In genomic region chr6:31831350-31832215, GRCh38 we compare ENCODE assay signal across 10 cellular contexts. TPM values are rescaled to one million over a fixed set of nuclear protein-coding genes. Genes with fewer than 3 reads are reported as not detected.
DNase-seq lines count a peak whose midpoint lies in the region; ATAC-seq, FAIRE-seq and TF ChIP-seq lines count a peak whose summit lies in the region.
"Had no signal": no experiment of that assay in that cellular context is flagged by ENCODE, and none has a peak within 500 bp of the region (broad histone marks: within the 10 kb centered on the region; RNA-seq: fewer than 3 reads in every experiment).

No MANE protein-coding gene starts in this region.

- ATAC-seq in K562 (no peak), HG03354 (IDR thresholded peaks at IDR 0.05; ENCODE audit: poor library complexity, severe bottlenecking, unreplicated experiment) (no peak)
- ATAC-seq: left colon had no signal

- H3K9ac ChIP-seq in HUES64 (ENCODE audit: low read depth, low read length) (no peak overlapping the region), K562 (ENCODE audit: insufficient read depth in 1 of 2, low read depth in 2 of 2, low read length in 2 of 2) (peak overlapping the region; percentile 70 to 85), muscle layer of colon (ENCODE audit: low read length) (peak overlapping the region; percentile 82)

- 95% methylated on average over 14 of the region's 15 CpGs for WGBS in HUES64
- WGBS in K562 (ENCODE audit: insufficient coverage, low coverage, missing lambda C conversion rate) = 10% methylated on average over 15 of the region's 15 CpGs

- no peak for FAIRE-seq in K562 (lab: Jason Lieb, UNC)

- H3K4me1 ChIP-seq in HUES64 (ENCODE audit: insufficient read depth, low read length) (no peaks in the 10 kb centered on the region), K562 (replicated peaks in 1 of 2; ENCODE audit: control insufficient read depth in 2 of 2, insufficient read depth in 2 of 2, low read length in 2 of 2) (peaks cover 25 to 44% of the 10 kb centered on the region in 2 experiments), muscle layer of colon (ENCODE audit: insufficient read depth, low read length) (peaks cover 30% of the 10 kb centered on the region)

- H3K36me3 ChIP-seq in HUES64 (ENCODE audit: insufficient read depth, low read length) (peaks cover 11% of the 10 kb centered on the region), K562 (ENCODE audit: control insufficient read depth, insufficient read depth, low read length) (peaks cover 35% of the 10 kb centered on the region), muscle layer of colon (ENCODE audit: insufficient read depth, low read length) (no peaks in the 10 kb centered on the region)

- CTCF ChIA-PET in AG04449 (lab: Yijun Ruan, JAX) (interaction anchor here (0.9 to 5.1 kb wide), 8 partner anchors 33 to 152 kb away, joined by 3 to 60 read pairs (median 9); partner anchors contain the start of genes DDAH2 and LY6G5C), K562 (lab: Yijun Ruan, JAX; ENCODE audit: low intra/inter-chr PET ratio) (interaction anchor here (1.9 to 2.8 kb wide), 2 partner anchors 36 to 59 kb away, joined by 10 to 24 read pairs; partner anchors contain the start of gene VARS1)

- no peaks in the 10 kb centered on the region for H3K9me3 ChIP-seq in HUES64 (ENCODE audit: insufficient read depth, low read depth, low read length)
- no peaks in the 10 kb centered on the region; the same call in 1 of the 2 replicates for H3K9me3 ChIP-seq in K562 (replicated peaks; ENCODE audit: control insufficient read depth, insufficient read depth, low read depth, low read length)
- H3K9me3 ChIP-seq in muscle layer of colon (ENCODE audit: low read length) = no peaks in the 10 kb centered on the region

- POLR2A ChIA-PET in AG04449 (lab: Yijun Ruan, JAX) = interaction anchor here (0.5 to 1.8 kb wide), 3 partner anchors 79 to 146 kb away, joined by 3 to 14 read pairs (median 3); partner anchors contain the start of gene DDAH2
- POLR2A ChIA-PET in K562 (lab: Yijun Ruan, JAX) = interaction anchor here (0.6 to 13.1 kb wide), 38 partner anchors 10 to 500 kb away, joined by 3 to 229 read pairs (median 4); partner anchors contain the start of genes BAG6, C6orf47, CLIC1 and DDAH2

- intact Hi-C loops in K562 (cut with micrococcal nuclease) (loop anchor here (2.0 kb wide), 1 partner anchor 141 kb away; no protein-coding TSS in a partner anchor), posterior vena cava (cut with DNase I) (loop anchor here (5.0 to 10.0 kb wide), 3 partner anchors 64 to 149 kb away; partner anchors contain the start of gene LY6G5C (in 2 of the 2))

- no peak for TF ChIP-seq POLR2A in K562 (conservative IDR thresholded peaks at IDR 0.05)

- H4K20me1 ChIP-seq in K562 (replicated peaks; ENCODE audit: control insufficient read depth, insufficient read depth, low read length) = peaks cover 7% of the 10 kb centered on the region; the same call in 1 of the 2 replicates

- TF ChIP-seq EP300 in K562 (IDR thresholded peaks at IDR 0.05; ENCODE audit: low read length) = 0 out of 2 replicates have a peak, but pooled peaks have one; percentile 28

- TF ChIP-seq CTCF in AG04449 (IDR thresholded peaks at IDR 0.05; ENCODE audit: insufficient read depth, low read length, missing control alignments) (no peak), K562 (IDR thresholded peaks at IDR 0.05 in 2 of 3, conservative IDR thresholded peaks at IDR 0.05 in 1 of 3; ENCODE audit: insufficient read depth in 2 of 3, low read depth in 1 of 3, low read length in 3 of 3) (no peak)

- DNase-seq in AG04449 (ENCODE audit: low read depth, low spot score) (no peak), K562 (ENCODE audit: extremely low read depth in 1 of 4, low spot score in 3 of 4) (peak in 1 of 4 experiments; percentile 65), AG08395 (ENCODE audit: low spot score) (no peak), activated gamma-delta T cell (lab: John Stamatoyannopoulos, UW) (no peak), posterior vena cava (ENCODE audit: low spot score) (no peak)
- DNase-seq: activated CD8-positive, alpha-beta memory T cell treated with anti-CD3 and anti-CD28 coated beads for 24 hours; left colon had no signal

- peaks cover 69% of the 10 kb centered on the region for H3K79me2 ChIP-seq in K562 (ENCODE audit: control insufficient read depth, insufficient read depth, low read length)

- H3K9me1 ChIP-seq in K562 (ENCODE audit: control insufficient read depth, insufficient read depth, low read length) = no peaks in the 10 kb centered on the region

- H3K27ac ChIP-seq in HUES64 (ENCODE audit: low read depth, low read length) = no peak overlapping the region
- H3K27ac ChIP-seq in K562 (ENCODE audit: extremely low read depth, low read depth, low read length) = peak overlapping the region; percentile 66
- peak overlapping the region; percentile 85 for H3K27ac ChIP-seq in muscle layer of colon (ENCODE audit: low read depth, low read length)

- no peak overlapping the region for H2AFZ ChIP-seq in K562 (ENCODE audit: low read depth, low read length)

- peak overlapping the region; percentile 77 for H3K4me2 ChIP-seq in K562 (ENCODE audit: insufficient read depth, low read length)

- TF ChIP-seq RAD21 in K562 (CRISPR knock-in tag; conservative IDR thresholded peaks at IDR 0.05 in 1 of 2, IDR thresholded peaks at IDR 0.05 in 1 of 2) = peak in 1 of 2 experiments; percentile 5; a peak in 1 of 4 replicates

- H3K27me3 ChIP-seq in HUES64 (ENCODE audit: insufficient read depth, low read length) (no peaks in the 10 kb centered on the region), K562 (ENCODE audit: control insufficient read depth in 2 of 2, insufficient read depth in 2 of 2, low read length in 2 of 2) (no peaks in the 10 kb centered on the region), muscle layer of colon (ENCODE audit: control insufficient read depth in 1 of 2, insufficient read depth in 2 of 2, low read length in 2 of 2) (no peaks in the 10 kb centered on the region)

- H3K4me3 ChIP-seq in AG04449 (ENCODE audit: low read depth, low read length) (peak overlapping the region; percentile 71; the same call in 1 of the 2 replicates), HUES64 (ENCODE audit: low read length) (peak overlapping the region; percentile 67; the same call in 1 of the 2 replicates), K562 (peak overlapping the region; percentile 52), muscle layer of colon (ENCODE audit: low read depth in 1 of 2, low read length in 2 of 2) (peak overlapping the region; percentile 71 to 80)

- in situ Hi-C loops in K562 (cut with MboI) = no loop called here

- BruUV-seq in K562 (replicated peaks; lab: Mats Ljungman, UMichigan) = no TSS peak

RNA-seq across cellular contexts. Expression of gene HSPA1B, which starts 4.0 kb away (rescaled TPM):
- polyA plus RNA-seq in HUES64 (2013, experiment 1 of 2) = 31.2 TPM
- 31.6 TPM for polyA plus RNA-seq in HUES64 (2013, experiment 2 of 2)
- 76.7 and 167 TPM in 2 replicates for total RNA-seq in K562 (2011; cell fraction: chromatin; rRNA removed; ENCODE audit: low replicate concordance)
- total RNA-seq in K562 (2011; cell fraction: nucleolus; rRNA removed) = 343 and 450 TPM in 2 replicates
- total RNA-seq in K562 (2011; cell fraction: nucleoplasm; rRNA removed) = 165 and 255 TPM in 2 replicates
- 197 and 320 TPM in 2 replicates for total RNA-seq in K562 (2014; rRNA removed)
- total RNA-seq in K562 (2014; rRNA removed; fragmentation: Illumina TruSeq; extraction: Trizol) = 24.2 and 51.2 TPM in 2 replicates
- 164 and 185 TPM in 2 replicates for total RNA-seq in K562 (2015; rRNA removed; fragmentation: Illumina TruSeq; extraction: Trizol)
- total RNA-seq in K562 (2021) = 227 and 299 TPM in 2 replicates
- polyA plus RNA-seq in K562 (2011; rRNA removed) = 35.3 and 91.9 TPM in 2 replicates
- 65.1 and 127 TPM in 2 replicates for polyA plus RNA-seq in K562 (2011; cell fraction: cytosol; rRNA removed)
- polyA plus RNA-seq in K562 (2011; cell fraction: nucleus; rRNA removed) = 111 and 176 TPM in 2 replicates
- 222 and 255 TPM in 2 replicates for polyA plus RNA-seq in K562 (2012)
- polyA plus RNA-seq in K562 (2014; fragmentation: Illumina TruSeq; extraction: Trizol) = 49.0 and 89.3 TPM in 2 replicates
- polyA plus RNA-seq in K562 (2014; fragmentation: Nextera tagmentation; extraction: Ambion mirVana) = under 1 TPM; 0.27 to 0.62 TPM
- polyA plus RNA-seq in K562 (2014; rRNA removed) = 81.7 and 86.4 TPM in 2 replicates
- 85.7 and 121 TPM in 2 replicates for polyA minus RNA-seq in K562 (2011; rRNA and poly(A)+ RNA removed)
- polyA minus RNA-seq in K562 (2011; cell fraction: cytosol; rRNA and poly(A)+ RNA removed) = 213 and 255 TPM in 2 replicates
- 72.7 and 209 TPM in 2 replicates for polyA minus RNA-seq in K562 (2011; cell fraction: nucleus; rRNA and poly(A)+ RNA removed)
- total RNA-seq in posterior vena cava = 100 to 1,000 TPM in 1 of 2 donors, 10 to 100 TPM in 1; 89.8 to 106 TPM

RNA-seq across cellular contexts. Expression of gene HSPA1A, which starts 16.2 kb away (rescaled TPM):
- polyA plus RNA-seq in HUES64 (2013, experiment 1 of 2) = 27.0 TPM
- 29.7 TPM for polyA plus RNA-seq in HUES64 (2013, experiment 2 of 2)
- 90.0 and 172 TPM in 2 replicates for total RNA-seq in K562 (2011; cell fraction: chromatin; rRNA removed; ENCODE audit: low replicate concordance)
- 284 and 343 TPM in 2 replicates for total RNA-seq in K562 (2011; cell fraction: nucleolus; rRNA removed)
- 203 and 274 TPM in 2 replicates for total RNA-seq in K562 (2011; cell fraction: nucleoplasm; rRNA removed)
- total RNA-seq in K562 (2014; rRNA removed) = 230 and 366 TPM in 2 replicates
- 37.8 and 69.6 TPM in 2 replicates for total RNA-seq in K562 (2014; rRNA removed; fragmentation: Illumina TruSeq; extraction: Trizol)
- 273 TPM in 2 replicates for total RNA-seq in K562 (2015; rRNA removed; fragmentation: Illumina TruSeq; extraction: Trizol)
- total RNA-seq in K562 (2021) = 265 and 360 TPM in 2 replicates
- polyA plus RNA-seq in K562 (2011; rRNA removed) = 101 and 215 TPM in 2 replicates
- polyA plus RNA-seq in K562 (2011; cell fraction: cytosol; rRNA removed) = 154 and 272 TPM in 2 replicates
- 168 and 272 TPM in 2 replicates for polyA plus RNA-seq in K562 (2011; cell fraction: nucleus; rRNA removed)
- 308 and 430 TPM in 2 replicates for polyA plus RNA-seq in K562 (2012)
- polyA plus RNA-seq in K562 (2014; fragmentation: Illumina TruSeq; extraction: Trizol) = 107 and 158 TPM in 2 replicates
- polyA plus RNA-seq in K562 (2014; fragmentation: Nextera tagmentation; extraction: Ambion mirVana) = 1 to 10 TPM; 2.2 to 4.1 TPM
- 158 and 192 TPM in 2 replicates for polyA plus RNA-seq in K562 (2014; rRNA removed)
- 86.6 and 87.6 TPM in 2 replicates for polyA minus RNA-seq in K562 (2011; rRNA and poly(A)+ RNA removed)
- polyA minus RNA-seq in K562 (2011; cell fraction: cytosol; rRNA and poly(A)+ RNA removed) = 195 and 284 TPM in 2 replicates
- polyA minus RNA-seq in K562 (2011; cell fraction: nucleus; rRNA and poly(A)+ RNA removed) = 57.8 and 195 TPM in 2 replicates
- total RNA-seq in posterior vena cava = 100 to 1,000 TPM; 157 to 187 TPM

RNA-seq across cellular contexts. Expression of gene HSPA1L, which starts 16.5 kb away (rescaled TPM):
- polyA plus RNA-seq in HUES64 (2013, experiment 1 of 2) = 1.1 TPM
- 0.95 TPM for polyA plus RNA-seq in HUES64 (2013, experiment 2 of 2)
- total RNA-seq in K562 (2011; cell fraction: chromatin; rRNA removed; ENCODE audit: low replicate concordance) = 0.97 and 1.8 TPM in 2 replicates
- total RNA-seq in K562 (2011; cell fraction: nucleolus; rRNA removed) = 0.67 and 0.79 TPM in 2 replicates
- 0.88 and 0.92 TPM in 2 replicates for total RNA-seq in K562 (2011; cell fraction: nucleoplasm; rRNA removed)
- total RNA-seq in K562 (2014; rRNA removed) = 0.82 and 1.0 TPM in 2 replicates
- 0.70 and 1.3 TPM in 2 replicates for total RNA-seq in K562 (2014; rRNA removed; fragmentation: Illumina TruSeq; extraction: Trizol)
- total RNA-seq in K562 (2015; rRNA removed; fragmentation: Illumina TruSeq; extraction: Trizol) = 1.1 and 1.3 TPM in 2 replicates
- total RNA-seq in K562 (2021) = 1.0 and 1.1 TPM in 2 replicates
- 2.0 and 2.2 TPM in 2 replicates for polyA plus RNA-seq in K562 (2011; rRNA removed)
- polyA plus RNA-seq in K562 (2011; cell fraction: cytosol; rRNA removed) = 1.5 and 2.2 TPM in 2 replicates
- 1.2 and 1.5 TPM in 2 replicates for polyA plus RNA-seq in K562 (2011; cell fraction: nucleus; rRNA removed)
- 2.3 and 3.1 TPM in 2 replicates for polyA plus RNA-seq in K562 (2012)
- polyA plus RNA-seq in K562 (2014; fragmentation: Illumina TruSeq; extraction: Trizol) = 1.5 and 2.1 TPM in 2 replicates
- under 1 TPM; 0.14 to 0.34 TPM for polyA plus RNA-seq in K562 (2014; fragmentation: Nextera tagmentation; extraction: Ambion mirVana)
- polyA plus RNA-seq in K562 (2014; rRNA removed) = 1.3 and 1.7 TPM in 2 replicates
- 2.5 and 3.0 TPM in 2 replicates for polyA minus RNA-seq in K562 (2011; rRNA and poly(A)+ RNA removed)
- polyA minus RNA-seq in K562 (2011; cell fraction: cytosol; rRNA and poly(A)+ RNA removed) = 1.2 and 1.4 TPM in 2 replicates
- 0.13 and 0.78 TPM in 2 replicates for polyA minus RNA-seq in K562 (2011; cell fraction: nucleus; rRNA and poly(A)+ RNA removed)
- 1 to 10 TPM; 1.4 to 1.7 TPM for total RNA-seq in posterior vena cava

RNA-seq across cellular contexts. Expression of gene LSM2, which starts 24.8 kb away (rescaled TPM):
- 110 TPM for polyA plus RNA-seq in HUES64 (2013, experiment 1 of 2)
- polyA plus RNA-seq in HUES64 (2013, experiment 2 of 2) = 114 TPM
- 30.0 and 54.3 TPM in 2 replicates for total RNA-seq in K562 (2011; cell fraction: chromatin; rRNA removed; ENCODE audit: low replicate concordance)
- total RNA-seq in K562 (2011; cell fraction: nucleolus; rRNA removed) = 63.9 and 68.4 TPM in 2 replicates
- total RNA-seq in K562 (2011; cell fraction: nucleoplasm; rRNA removed) = 72.4 and 107 TPM in 2 replicates
- total RNA-seq in K562 (2014; rRNA removed) = 163 and 271 TPM in 2 replicates
- 244 and 250 TPM in 2 replicates for total RNA-seq in K562 (2014; rRNA removed; fragmentation: Illumina TruSeq; extraction: Trizol)
- 195 and 196 TPM in 2 replicates for total RNA-seq in K562 (2015; rRNA removed; fragmentation: Illumina TruSeq; extraction: Trizol)
- total RNA-seq in K562 (2021) = 223 and 232 TPM in 2 replicates
- 154 and 184 TPM in 2 replicates for polyA plus RNA-seq in K562 (2011; rRNA removed)
- polyA plus RNA-seq in K562 (2011; cell fraction: cytosol; rRNA removed) = 318 and 368 TPM in 2 replicates
- 114 and 133 TPM in 2 replicates for polyA plus RNA-seq in K562 (2011; cell fraction: nucleus; rRNA removed)
- 208 and 220 TPM in 2 replicates for polyA plus RNA-seq in K562 (2012)
- 223 and 256 TPM in 2 replicates for polyA plus RNA-seq in K562 (2014; fragmentation: Illumina TruSeq; extraction: Trizol)
- 100 to 1,000 TPM; 405 to 407 TPM for polyA plus RNA-seq in K562 (2014; fragmentation: Nextera tagmentation; extraction: Ambion mirVana)
- 159 and 218 TPM in 2 replicates for polyA plus RNA-seq in K562 (2014; rRNA removed)
- polyA minus RNA-seq in K562 (2011; rRNA and poly(A)+ RNA removed) = 135 and 188 TPM in 2 replicates
- 127 and 129 TPM in 2 replicates for polyA minus RNA-seq in K562 (2011; cell fraction: cytosol; rRNA and poly(A)+ RNA removed)
- polyA minus RNA-seq in K562 (2011; cell fraction: nucleus; rRNA and poly(A)+ RNA removed) = 13.7 and 23.7 TPM in 2 replicates
- total RNA-seq in posterior vena cava = 10 to 100 TPM; 38.7 to 39.7 TPM

RNA-seq across cellular contexts. Expression of gene NEU1, which starts 31.0 kb away (rescaled TPM):
- 37.2 TPM for polyA plus RNA-seq in HUES64 (2013, experiment 1 of 2)
- 35.9 TPM for polyA plus RNA-seq in HUES64 (2013, experiment 2 of 2)
- total RNA-seq in K562 (2011; cell fraction: chromatin; rRNA removed; ENCODE audit: low replicate concordance) = 67.7 and 179 TPM in 2 replicates
- 199 and 231 TPM in 2 replicates for total RNA-seq in K562 (2011; cell fraction: nucleolus; rRNA removed)
- 148 and 162 TPM in 2 replicates for total RNA-seq in K562 (2011; cell fraction: nucleoplasm; rRNA removed)
- total RNA-seq in K562 (2014; rRNA removed) = 50.3 and 54.0 TPM in 2 replicates
- 30.9 and 33.6 TPM in 2 replicates for total RNA-seq in K562 (2014; rRNA removed; fragmentation: Illumina TruSeq; extraction: Trizol)
- 63.9 and 64.3 TPM in 2 replicates for total RNA-seq in K562 (2015; rRNA removed; fragmentation: Illumina TruSeq; extraction: Trizol)
- total RNA-seq in K562 (2021) = 44.8 and 51.0 TPM in 2 replicates
- 67.8 and 79.4 TPM in 2 replicates for polyA plus RNA-seq in K562 (2011; rRNA removed)
- 96.7 and 120 TPM in 2 replicates for polyA plus RNA-seq in K562 (2011; cell fraction: cytosol; rRNA removed)
- polyA plus RNA-seq in K562 (2011; cell fraction: nucleus; rRNA removed) = 72.0 and 94.4 TPM in 2 replicates
- polyA plus RNA-seq in K562 (2012) = 72.5 and 193 TPM in 2 replicates
- polyA plus RNA-seq in K562 (2014; fragmentation: Illumina TruSeq; extraction: Trizol) = 53.4 and 60.3 TPM in 2 replicates
- 10 to 100 TPM; 14.8 to 20.6 TPM for polyA plus RNA-seq in K562 (2014; fragmentation: Nextera tagmentation; extraction: Ambion mirVana)
- polyA plus RNA-seq in K562 (2014; rRNA removed) = 51.5 and 51.9 TPM in 2 replicates
- polyA minus RNA-seq in K562 (2011; rRNA and poly(A)+ RNA removed) = 39.7 and 44.9 TPM in 2 replicates
- polyA minus RNA-seq in K562 (2011; cell fraction: cytosol; rRNA and poly(A)+ RNA removed) = 32.9 and 34.4 TPM in 2 replicates
- polyA minus RNA-seq in K562 (2011; cell fraction: nucleus; rRNA and poly(A)+ RNA removed) = 21.7 and 26.9 TPM in 2 replicates
- total RNA-seq in posterior vena cava = 10 to 100 TPM; 22.2 to 29.0 TPM
